ENCODE assay signal across 25 cellular contexts in the genomic region with DNA sequence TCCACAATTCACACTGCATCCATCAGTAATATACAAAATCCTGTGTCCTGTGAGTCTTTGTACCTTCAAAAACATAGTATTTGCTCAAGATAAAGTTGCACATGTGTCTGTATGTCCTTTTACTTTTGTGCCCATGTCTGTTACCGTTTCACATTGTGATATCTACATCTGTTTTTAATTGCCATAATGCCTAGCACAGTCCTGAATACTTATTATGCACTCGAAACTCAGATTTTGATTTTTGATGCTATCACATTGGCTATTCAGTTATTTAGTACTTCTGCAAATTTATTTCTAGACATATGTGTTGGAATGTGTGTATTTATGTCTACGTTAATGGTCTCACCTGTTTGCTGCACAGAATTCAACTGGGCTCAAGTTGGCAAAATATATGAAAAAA.
"Had no signal": no experiment of that assay in that cellular context is flagged by ENCODE, and none has a peak within 500 bp of the region (broad histone marks: within the 10 kb centered on the region; RNA-seq: fewer than 3 reads in every experiment).

No MANE protein-coding gene starts in this region.

- H3K4me3 ChIP-seq: neural progenitor cell, ovary, psoas muscle, right lobe of liver, sigmoid colon, stomach, thoracic aorta, thyroid gland, tibial nerve, upper lobe of left lung, vagina had no signal

- H2AFZ ChIP-seq: neural progenitor cell, parathyroid adenoma had no signal

- DNase-seq: natural killer cell; occipital lobe; ovary; posterior cingulate gyrus; psoas muscle; right cardiac atrium; right lobe of liver; sigmoid colon; small intestine; stimulated activated CD4-positive, alpha-beta T cell treated with anti-CD3 and anti-CD28 coated beads, Interleukin-15, amount 100 ng/mL, for 24 hours; stimulated activated CD4-positive, alpha-beta T cell treated with anti-CD3 and anti-CD28 coated beads, Interleukin-2, amount 100 ng/mL, for 24 hours; stimulated activated CD4-positive, alpha-beta T cell treated with anti-CD3 and anti-CD28 coated beads, Interleukin-2, amount 100 ng/mL, for 48 hours; stimulated activated CD4-positive, alpha-beta T cell treated with anti-CD3 and anti-CD28 coated beads, Interleukin-4, amount 100 ng/mL, for 24 hours; stimulated activated naive B cell treated with anti-CD40 and anti-IgM and Interleukin-4, amounts not matched to agents 10 μg/mL and 1 μg/mL and 100 μg/mL, for 72 hours; stimulated activated naive CD4-positive, alpha-beta T cell treated with Interleukin-2 at 50 U/mL for 16 hours; stomach; thyroid gland; trophoblast cell; upper lobe of left lung had no signal

- ATAC-seq: natural killer cell; psoas muscle; right cardiac atrium; right lobe of liver; stimulated activated naive B cell treated with anti-CD40 and anti-IgM and Interleukin-4, amounts not matched to agents 10 μg/mL and 1 μg/mL and 100 μg/mL, for 72 hours had no signal

- H3K27me3 ChIP-seq: neural progenitor cell, ovary, right lobe of liver, sigmoid colon, thyroid gland, tibial nerve, upper lobe of left lung, vagina had no signal

- FAIRE-seq: small intestine, urothelium cell line had no signal

- H3K36me3 ChIP-seq: neural progenitor cell, ovary, right lobe of liver, sigmoid colon, stomach, thoracic aorta, thyroid gland, tibial nerve, upper lobe of left lung, vagina had no signal

- H3K79me2 ChIP-seq: parathyroid adenoma had no signal

- H3K9me3 ChIP-seq: psoas muscle, right lobe of liver, thyroid gland, vagina had no signal

- H3K27ac ChIP-seq: neural progenitor cell, ovary, parathyroid adenoma, psoas muscle, right lobe of liver, sigmoid colon, stomach, thoracic aorta, thyroid gland, tibial nerve, upper lobe of left lung, vagina had no signal

- H3K9ac ChIP-seq: neural progenitor cell, parathyroid adenoma had no signal

- H3K4me1 ChIP-seq: neural progenitor cell, parathyroid adenoma, psoas muscle, right lobe of liver, sigmoid colon, stomach, thyroid gland, tibial nerve, upper lobe of left lung, vagina had no signal

- H3K4me2 ChIP-seq: neural progenitor cell had no signal
